ENCODE assay signal across 19 cellular contexts in the genomic region with DNA sequence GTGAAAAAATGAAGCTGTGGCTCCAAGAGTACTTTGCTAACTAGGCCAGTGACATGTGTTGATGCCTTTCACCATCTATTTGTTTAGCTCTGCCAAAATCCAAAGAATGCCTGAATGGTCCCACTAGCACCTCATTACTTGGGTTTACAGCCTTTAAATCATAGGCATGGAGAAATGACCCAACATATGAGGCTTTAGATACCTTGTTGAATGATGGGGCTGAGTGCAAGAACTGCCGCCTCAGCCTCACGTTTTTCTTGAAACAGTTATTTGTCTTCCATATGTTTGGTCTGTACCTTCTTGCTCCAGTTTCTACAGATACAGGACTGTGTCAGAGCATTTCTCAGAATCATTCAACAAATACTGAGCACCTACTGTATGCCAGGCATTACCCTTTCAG. TPM values are rescaled to one million over a fixed set of nuclear protein-coding genes. Genes with fewer than 3 reads are reported as not detected.
DNase-seq lines count a peak whose midpoint lies in the region; ATAC-seq and TF ChIP-seq lines count a peak whose summit lies in the region.
"Had no signal": no experiment of that assay in that cellular context is flagged by ENCODE, and none has a peak within 500 bp of the region (broad histone marks: within the 10 kb centered on the region; RNA-seq: fewer than 3 reads in every experiment).

No MANE protein-coding gene starts in this region.

- H3K4me1 Mint-ChIP-seq in CD4-positive, CD25-positive, alpha-beta regulatory T cell, result peaks cover 46 to 84% (median 72%) of the 10 kb centered on the region in 4 donors
- H3K4me1 Mint-ChIP-seq in CD8-positive, alpha-beta T cell (ENCODE audit: low read depth), result peaks cover 81% of the 10 kb centered on the region
- H3K4me1 Mint-ChIP-seq in activated T-helper 17 cell treated with anti-CD3 and anti-CD28 coated beads, Interleukin-2, amount 50 U/mL, for 72 hours, result peaks cover 49% of the 10 kb centered on the region
- H3K4me1 Mint-ChIP-seq in naive thymus-derived CD8-positive, alpha-beta T cell, result peaks cover 47 to 92% (median 84%) of the 10 kb centered on the region in 4 donors

- peaks cover 0 to 2% (median 0%) of the 10 kb centered on the region in 7 donors for H3K9me3 Mint-ChIP-seq in CD4-positive, CD25-positive, alpha-beta regulatory T cell
- H3K9me3 Mint-ChIP-seq in CD8-positive, alpha-beta T cell, result no peaks in the 10 kb centered on the region
- no peaks in the 10 kb centered on the region for H3K9me3 Mint-ChIP-seq in activated T-helper 17 cell treated with anti-CD3 and anti-CD28 coated beads, Interleukin-2, amount 50 U/mL, for 72 hours
- H3K9me3 Mint-ChIP-seq in naive thymus-derived CD8-positive, alpha-beta T cell, result no peaks in the 10 kb centered on the region
- H3K9me3 Mint-ChIP-seq: activated B cell treated with CpG ODN at 0.5 μM for 24 hours; activated naive CD8-positive, alpha-beta T cell treated with anti-CD3 and anti-CD28 coated beads, Interleukin-2, amount 10 ng/mL, durations not matched to agents 7 days and 5 days had no signal

- no peak overlapping the region for H3K27ac ChIP-seq in CD4-positive, CD25-positive, alpha-beta regulatory T cell (ENCODE audit: insufficient read depth, low read length, poor library complexity, severe bottlenecking)
- no peak overlapping the region for H3K27ac ChIP-seq in CD8-positive, alpha-beta T cell (ENCODE audit: low read depth, low read length)
- H3K27ac ChIP-seq in breast epithelium (no peak overlapping the region), dorsolateral prefrontal cortex (no peak overlapping the region)
- H3K27ac ChIP-seq: epithelial cell of prostate, KMS-11 had no signal

- POLR2A ChIA-PET in CD8-positive, alpha-beta T cell (lab: Charles Lee), result interaction anchor here (1.1 to 1.9 kb wide), 3 partner anchors 8 to 31 kb away, joined by 3 to 8 read pairs (median 6); a partner anchor contains a TSS
- POLR2A ChIA-PET in naive thymus-derived CD8-positive, alpha-beta T cell (lab: Charles Lee), result interaction anchor here (1.1 to 5.5 kb wide), 5 partner anchors 8 to 30 kb away, joined by 3 to 32 read pairs (median 4); a partner anchor contains a TSS

- no peak for ATAC-seq in CD4-positive, CD25-positive, alpha-beta regulatory T cell (ENCODE audit: low read depth in 2 of 2)
- no peak for ATAC-seq in CD8-positive, alpha-beta T cell
- ATAC-seq in activated T-helper 17 cell treated with anti-CD3 and anti-CD28 coated beads, Interleukin-2, amount 50 U/mL, for 72 hours (replicated peaks), result no peak
- ATAC-seq in naive thymus-derived CD8-positive, alpha-beta T cell, result no peak
- no peak for ATAC-seq in GM21360 (IDR thresholded peaks at IDR 0.05; ENCODE audit: unreplicated experiment)
- ATAC-seq: left colon, Right ventricle myocardium inferior had no signal

- peaks cover 62% of the 10 kb centered on the region for H3K36me3 Mint-ChIP-seq in CD4-positive, CD25-positive, alpha-beta regulatory T cell
- peaks cover 88% of the 10 kb centered on the region for H3K36me3 Mint-ChIP-seq in CD8-positive, alpha-beta T cell
- H3K36me3 Mint-ChIP-seq in activated T-helper 17 cell treated with anti-CD3 and anti-CD28 coated beads, Interleukin-2, amount 50 U/mL, for 72 hours (ENCODE audit: low read depth), result peaks cover 100% of the 10 kb centered on the region
- H3K36me3 Mint-ChIP-seq in naive thymus-derived CD8-positive, alpha-beta T cell, result peaks cover 40 to 97% (median 60%) of the 10 kb centered on the region in 3 donors

- DNase-seq in CD4-positive, CD25-positive, alpha-beta regulatory T cell, result no peak
- no peak for DNase-seq in CD8-positive, alpha-beta T cell
- no peak for DNase-seq in naive thymus-derived CD8-positive, alpha-beta T cell
- DNase-seq in breast epithelium (ENCODE audit: low spot score in 2 of 2), result no peak
- no peak for DNase-seq in dorsolateral prefrontal cortex
- DNase-seq: activated B cell treated with CpG ODN at 0.5 μM for 24 hours; activated naive CD8-positive, alpha-beta T cell treated with anti-CD3 and anti-CD28 coated beads, Interleukin-2, amount 10 ng/mL, durations not matched to agents 7 days and 5 days; activated T-cell treated with anti-CD3 and anti-CD28 coated beads, Interleukin-2, amount 50 U/mL, for 1 hour; DMS153; left colon; mesenchymal stem cell; NCI-H146; stimulated activated CD4-positive, alpha-beta T cell treated with anti-CD3 and anti-CD28 coated beads, Interleukin-4, amount 100 ng/mL, for 1 hour; stimulated activated naive CD4-positive, alpha-beta T cell had no signal

- no peaks in the 10 kb centered on the region for H3K27me3 ChIP-seq in CD4-positive, CD25-positive, alpha-beta regulatory T cell (ENCODE audit: control insufficient read depth, insufficient read depth, low read length)
- no peaks in the 10 kb centered on the region for H3K27me3 ChIP-seq in CD8-positive, alpha-beta T cell (ENCODE audit: insufficient read depth, low read length)
- H3K27me3 ChIP-seq in breast epithelium (no peaks in the 10 kb centered on the region), dorsolateral prefrontal cortex (no peaks in the 10 kb centered on the region)

- TF ChIP-seq CTCF in CD8-positive, alpha-beta T cell (IDR thresholded peaks at IDR 0.05), result no peak
- TF ChIP-seq CTCF in breast epithelium (IDR thresholded peaks at IDR 0.05) (no peak), dorsolateral prefrontal cortex (IDR thresholded peaks at IDR 0.05 in 54 of 56, conservative IDR thresholded peaks at IDR 0.05 in 2 of 56; ENCODE audit: low read depth in 1 of 56, partially characterized antibody in 56 of 56) (no peak)

- H3K4me1 ChIP-seq in CD4-positive, CD25-positive, alpha-beta regulatory T cell (ENCODE audit: control insufficient read depth, insufficient read depth, low read length, poor library complexity, severe bottlenecking), result peaks cover 66% of the 10 kb centered on the region
- peaks cover 68% of the 10 kb centered on the region for H3K4me1 ChIP-seq in CD8-positive, alpha-beta T cell (ENCODE audit: insufficient read depth, low read length)
- H3K4me1 ChIP-seq in breast epithelium, result peaks cover 7 to 33% of the 10 kb centered on the region in 2 donors

- no peaks in the 10 kb centered on the region for H3K9me3 ChIP-seq in CD4-positive, CD25-positive, alpha-beta regulatory T cell (ENCODE audit: control insufficient read depth in 2 of 2, low read length in 2 of 2)
- H3K9me3 ChIP-seq in CD8-positive, alpha-beta T cell (ENCODE audit: low read length), result no peaks in the 10 kb centered on the region
- H3K9me3 ChIP-seq in breast epithelium, result no peaks in the 10 kb centered on the region

- peak overlapping the region in 2 of 4 donors; percentile 59 to 87 for H3K4me3 Mint-ChIP-seq in CD4-positive, CD25-positive, alpha-beta regulatory T cell
- peak overlapping the region; percentile 26 for H3K4me3 Mint-ChIP-seq in CD8-positive, alpha-beta T cell
- H3K4me3 Mint-ChIP-seq in activated T-helper 17 cell treated with anti-CD3 and anti-CD28 coated beads, Interleukin-2, amount 50 U/mL, for 72 hours, result no peak overlapping the region
- peak overlapping the region in 9 of 10 donors; percentile 3 to 98 (median 89) for H3K4me3 Mint-ChIP-seq in naive thymus-derived CD8-positive, alpha-beta T cell
- H3K4me3 Mint-ChIP-seq: activated B cell treated with CpG ODN at 0.5 μM for 24 hours; activated naive CD8-positive, alpha-beta T cell treated with anti-CD3 and anti-CD28 coated beads, Interleukin-2, amount 10 ng/mL, durations not matched to agents 7 days and 5 days had no signal

- H3K4me3 ChIP-seq in CD4-positive, CD25-positive, alpha-beta regulatory T cell (ENCODE audit: low read depth, low read length), result peak overlapping the region; percentile 35
- peak overlapping the region; percentile 5 for H3K4me3 ChIP-seq in CD8-positive, alpha-beta T cell (ENCODE audit: low read depth, low read length)
- H3K4me3 ChIP-seq in breast epithelium (no peak overlapping the region), dorsolateral prefrontal cortex (no peak overlapping the region)

- TF ChIP-seq POLR2A in breast epithelium (IDR thresholded peaks at IDR 0.05), result no peak

- CTCF ChIA-PET in CD8-positive, alpha-beta T cell (lab: Charles Lee), result interaction anchor here (1.1 to 5.3 kb wide), 8 partner anchors 9 to 67 kb away, joined by 3 to 32 read pairs (median 3); a partner anchor contains a TSS

- H3K27ac Mint-ChIP-seq in CD4-positive, CD25-positive, alpha-beta regulatory T cell, result peak overlapping the region in 1 of 3 donors; percentile 27
- no peak overlapping the region for H3K27ac Mint-ChIP-seq in CD8-positive, alpha-beta T cell
- H3K27ac Mint-ChIP-seq in activated T-helper 17 cell treated with anti-CD3 and anti-CD28 coated beads, Interleukin-2, amount 50 U/mL, for 72 hours, result peak overlapping the region; percentile 81
- H3K27ac Mint-ChIP-seq in naive thymus-derived CD8-positive, alpha-beta T cell, result peak overlapping the region in 5 of 10 donors; percentile 21 to 82 (median 76)
- H3K27ac Mint-ChIP-seq: activated naive CD8-positive, alpha-beta T cell treated with anti-CD3 and anti-CD28 coated beads, Interleukin-2, amount 10 ng/mL, durations not matched to agents 7 days and 5 days had no signal

- intact Hi-C loops in CD8-positive, alpha-beta T cell (cut with DNase I, micrococcal nuclease), result no loop called here
- intact Hi-C loops in breast epithelium (cut with DNase I; ENCODE audit: low total_unique reads), result loop anchor here (10.0 kb wide), 1 partner anchor 362 kb away; a partner anchor contains a TSS
- intact Hi-C loops in dorsolateral prefrontal cortex (cut with DNase I), result no loop called here

- no peaks in the 10 kb centered on the region for H3K27me3 Mint-ChIP-seq in CD4-positive, CD25-positive, alpha-beta regulatory T cell
- no peaks in the 10 kb centered on the region for H3K27me3 Mint-ChIP-seq in CD8-positive, alpha-beta T cell (ENCODE audit: low read depth)
- H3K27me3 Mint-ChIP-seq in activated T-helper 17 cell treated with anti-CD3 and anti-CD28 coated beads, Interleukin-2, amount 50 U/mL, for 72 hours, result no peaks in the 10 kb centered on the region
- H3K27me3 Mint-ChIP-seq in naive thymus-derived CD8-positive, alpha-beta T cell, result no peaks in the 10 kb centered on the region
- H3K27me3 Mint-ChIP-seq: activated B cell treated with CpG ODN at 0.5 μM for 24 hours; activated naive CD8-positive, alpha-beta T cell treated with anti-CD3 and anti-CD28 coated beads, Interleukin-2, amount 10 ng/mL, durations not matched to agents 7 days and 5 days had no signal

- H3K36me3 ChIP-seq in CD4-positive, CD25-positive, alpha-beta regulatory T cell (ENCODE audit: control insufficient read depth, insufficient read depth, low read length), result peaks cover 79% of the 10 kb centered on the region
- peaks cover 67% of the 10 kb centered on the region for H3K36me3 ChIP-seq in CD8-positive, alpha-beta T cell (ENCODE audit: insufficient read depth, low read length)
- H3K36me3 ChIP-seq in breast epithelium, result no peaks in the 10 kb centered on the region

RNA-seq across cellular contexts. Expression of a gene that starts 8.4 kb away (rescaled TPM):
- total RNA-seq in CD4-positive, CD25-positive, alpha-beta regulatory T cell, result 201 TPM
- polyA plus RNA-seq in CD4-positive, CD25-positive, alpha-beta regulatory T cell, result 100 to 1,000 TPM; 286 to 306 (median 295) TPM
- total RNA-seq in CD8-positive, alpha-beta T cell, result 100 to 1,000 TPM; 183 to 191 TPM
- total RNA-seq in activated T-helper 17 cell treated with anti-CD3 and anti-CD28 coated beads, Interleukin-2, amount 50 U/mL, for 72 hours, result 10 to 100 TPM; 92.4 to 94.0 TPM
- total RNA-seq in naive thymus-derived CD8-positive, alpha-beta T cell, result 100 to 1,000 TPM; 213 to 232 TPM
- 100 to 1,000 TPM; 250 to 283 (median 262) TPM for polyA plus RNA-seq in naive thymus-derived CD8-positive, alpha-beta T cell
- total RNA-seq in breast epithelium (10 to 100 TPM; 73.9 to 98.3 (median 81.0) TPM), dorsolateral prefrontal cortex (100 to 1,000 TPM in 73 of 120 experiments, 10 to 100 TPM in 47; 72.2 to 164 (median 105) TPM)

RNA-seq across cellular contexts. Expression of a gene that starts 30.4 kb away (rescaled TPM):
- 233 TPM for total RNA-seq in CD4-positive, CD25-positive, alpha-beta regulatory T cell
- 10 to 100 TPM; 56.7 to 76.9 (median 69.2) TPM for polyA plus RNA-seq in CD4-positive, CD25-positive, alpha-beta regulatory T cell
- 100 to 1,000 TPM; 198 to 213 TPM for total RNA-seq in CD8-positive, alpha-beta T cell
- 100 to 1,000 TPM; 127 to 156 TPM for total RNA-seq in activated T-helper 17 cell treated with anti-CD3 and anti-CD28 coated beads, Interleukin-2, amount 50 U/mL, for 72 hours
- 100 to 1,000 TPM; 182 to 194 TPM for total RNA-seq in naive thymus-derived CD8-positive, alpha-beta T cell
- 10 to 100 TPM; 70.2 to 91.8 (median 83.3) TPM for polyA plus RNA-seq in naive thymus-derived CD8-positive, alpha-beta T cell
- total RNA-seq in breast epithelium, result 10 to 100 TPM; 42.6 to 55.0 (median 54.6) TPM
- total RNA-seq in dorsolateral prefrontal cortex, result 100 to 1,000 TPM in 61 of 120 experiments, 10 to 100 TPM in 59; 62.9 to 242 (median 100) TPM

RNA-seq across cellular contexts. Expression of a gene that starts 30.8 kb away (rescaled TPM):
- total RNA-seq in CD4-positive, CD25-positive, alpha-beta regulatory T cell, result 10.0 TPM
- polyA plus RNA-seq in CD4-positive, CD25-positive, alpha-beta regulatory T cell, result 10 to 100 TPM; 12.6 to 17.6 (median 15.3) TPM
- total RNA-seq in CD8-positive, alpha-beta T cell, result 1 to 10 TPM; 5.4 to 5.6 TPM
- total RNA-seq in activated T-helper 17 cell treated with anti-CD3 and anti-CD28 coated beads, Interleukin-2, amount 50 U/mL, for 72 hours, result 10 to 100 TPM; 23.6 to 31.4 TPM
- 10 to 100 TPM; 25.1 to 26.0 TPM for total RNA-seq in naive thymus-derived CD8-positive, alpha-beta T cell
- 10 to 100 TPM in 2 of 3 donors, 1 to 10 TPM in 1; 7.7 to 12.3 (median 10.8) TPM for polyA plus RNA-seq in naive thymus-derived CD8-positive, alpha-beta T cell
- total RNA-seq in breast epithelium (10 to 100 TPM; 14.9 to 43.8 (median 25.9) TPM), dorsolateral prefrontal cortex (10 to 100 TPM; 17.3 to 45.2 (median 30.7) TPM)

RNA-seq across cellular contexts. Expression of a gene that starts 53.9 kb away (rescaled TPM):
- total RNA-seq in CD4-positive, CD25-positive, alpha-beta regulatory T cell, result 31.4 TPM
- polyA plus RNA-seq in CD4-positive, CD25-positive, alpha-beta regulatory T cell, result 10 to 100 TPM; 31.0 to 37.8 (median 35.6) TPM
- 10 to 100 TPM; 30.0 to 32.3 TPM for total RNA-seq in CD8-positive, alpha-beta T cell
- 10 to 100 TPM; 27.5 to 35.1 TPM for total RNA-seq in activated T-helper 17 cell treated with anti-CD3 and anti-CD28 coated beads, Interleukin-2, amount 50 U/mL, for 72 hours
- total RNA-seq in naive thymus-derived CD8-positive, alpha-beta T cell, result 10 to 100 TPM; 57.2 to 59.1 TPM
- 10 to 100 TPM; 39.2 to 53.4 (median 46.6) TPM for polyA plus RNA-seq in naive thymus-derived CD8-positive, alpha-beta T cell
- total RNA-seq in breast epithelium (10 to 100 TPM; 27.5 to 44.2 (median 33.1) TPM), dorsolateral prefrontal cortex (10 to 100 TPM; 27.0 to 66.5 (median 43.1) TPM)

RNA-seq across cellular contexts. Expression of a gene that starts 54.0 kb away (rescaled TPM):
- 0.35 TPM for total RNA-seq in CD4-positive, CD25-positive, alpha-beta regulatory T cell
- not detected for polyA plus RNA-seq in CD4-positive, CD25-positive, alpha-beta regulatory T cell
- total RNA-seq in CD8-positive, alpha-beta T cell, result under 1 TPM; 0.53 to 0.65 TPM
- total RNA-seq in activated T-helper 17 cell treated with anti-CD3 and anti-CD28 coated beads, Interleukin-2, amount 50 U/mL, for 72 hours, result under 1 TPM; 0.11 to 0.15 TPM
- total RNA-seq in naive thymus-derived CD8-positive, alpha-beta T cell, result under 1 TPM in 1 of 2 experiments, not detected in 1; 0.16 TPM
- not detected for polyA plus RNA-seq in naive thymus-derived CD8-positive, alpha-beta T cell
- under 1 TPM in 1 of 3 donors, not detected in 2; 0.15 TPM for total RNA-seq in breast epithelium
- total RNA-seq in dorsolateral prefrontal cortex, result 1 to 10 TPM in 85 of 120 experiments, under 1 TPM in 35; 0.26 to 2.4 (median 1.2) TPM

Comparison
In these comparisons a context has a peak if more than half of its experiments do, and no peak if none do; other contexts are left out.
1. H3K4me3 ChIP-seq: peak in CD4-positive, CD25-positive, alpha-beta regulatory T cell (single experiment) and CD8-positive, alpha-beta T cell (single experiment); none in breast epithelium (0 of 3) and dorsolateral prefrontal cortex (0 of 59).